8 cellular contexts compared by ENCODE assay signal in genomic region chr2:98729652-98730051, GRCh38. TPM values are rescaled to one million over a fixed set of nuclear protein-coding genes. Genes with fewer than 3 reads are reported as not detected.
DNase-seq lines count a peak whose midpoint lies in the region; ATAC-seq and TF ChIP-seq lines count a peak whose summit lies in the region.
"Had no signal": no experiment of that assay in that cellular context is flagged by ENCODE, and none has a peak within 500 bp of the region (broad histone marks: within the 10 kb centered on the region; RNA-seq: fewer than 3 reads in every experiment).

No MANE protein-coding gene starts in this region.

- no peak for TF ChIP-seq POLR2A in spleen (IDR thresholded peaks at IDR 0.05)

- H3K9me3 ChIP-seq in HUES48 (ENCODE audit: control insufficient read depth, insufficient read depth, low read length) = no peaks in the 10 kb centered on the region
- H3K9me3 ChIP-seq in right cardiac atrium (ENCODE audit: control insufficient read depth, low read length) = no peaks in the 10 kb centered on the region
- no peaks in the 10 kb centered on the region for H3K9me3 ChIP-seq in spleen

- H3K27ac ChIP-seq in HUES48 (ENCODE audit: low read depth, low read length) (no peak overlapping the region), VCaP (peak overlapping the region; percentile 78), right cardiac atrium (ENCODE audit: low read length) (no peak overlapping the region), spleen (peak overlapping the region; percentile 38 to 95 (median 81))

- H3K36me3 ChIP-seq in HUES48 (ENCODE audit: control insufficient read depth, insufficient read depth, low read length) (no peaks in the 10 kb centered on the region), spleen (peaks cover 0 to 13% (median 0%) of the 10 kb centered on the region in 6 donors)

- ATAC-seq in right cardiac atrium = no peak
- no peak for ATAC-seq in HG02840 (IDR thresholded peaks at IDR 0.05; ENCODE audit: low FRiP score, unreplicated experiment)

- H3K27me3 ChIP-seq in HUES48 (ENCODE audit: control insufficient read depth, insufficient read depth, low read length) (peaks cover 44% of the 10 kb centered on the region), right cardiac atrium (ENCODE audit: control insufficient read depth, insufficient read depth) (no peaks in the 10 kb centered on the region), spleen (replicated peaks in 1 of 7) (no peaks in the 10 kb centered on the region)

- 39% methylated on average over 10 of the region's 10 CpGs for WGBS in right cardiac atrium
- 52 to 72% (median 62%) methylated on average over 10 of the region's 10 CpGs for WGBS in spleen, 5 donors

- intact Hi-C loops in right cardiac atrium (cut with DNase I) (loop anchor here in 2 of 4 donors (10.0 kb wide), 3 partner anchors 55 to 95 kb away; no protein-coding TSS in a partner anchor), spleen (cut with DNase I; ENCODE audit: low total_unique reads) (no loop called here)

- peaks cover 26% of the 10 kb centered on the region for H3K4me1 ChIP-seq in HUES48 (ENCODE audit: control insufficient read depth, insufficient read depth, low read length)
- peaks cover 5% of the 10 kb centered on the region for H3K4me1 ChIP-seq in right cardiac atrium (ENCODE audit: control insufficient read depth, insufficient read depth, low read length)
- peaks cover 21 to 88% (median 60%) of the 10 kb centered on the region in 6 donors for H3K4me1 ChIP-seq in spleen

- H3K4me3 ChIP-seq in HUES48 (ENCODE audit: low read depth, low read length) = peak overlapping the region; percentile 70
- peak overlapping the region; percentile 99 for H3K4me3 ChIP-seq in right cardiac atrium (ENCODE audit: low read length)
- H3K4me3 ChIP-seq in spleen = peak overlapping the region; percentile 41 to 88 (median 72)

- no peak for DNase-seq in right cardiac atrium
- no peak for DNase-seq in spleen
- DNase-seq in NCI-H748 treated with DMSO at 0.1 percent for 48 hours (lab: John Stamatoyannopoulos, UW) = no peak
- DNase-seq in KBM-7 = no peak
- DNase-seq: MV-4-11 had no signal

- in situ Hi-C loops in KBM-7 (cut with MboI; ENCODE audit: low pct_unique_long_range_greater_than_20kb, low sequenced_read_pairs) = no loop called here

- TF ChIP-seq CTCF in VCaP (conservative IDR thresholded peaks at IDR 0.05) (no peak), spleen (IDR thresholded peaks at IDR 0.05 in 8 of 11, conservative IDR thresholded peaks at IDR 0.05 in 3 of 11) (no peak)

- no peak overlapping the region for H3K9ac ChIP-seq in HUES48 (ENCODE audit: low read depth, low read length)

RNA-seq across cellular contexts. Expression of gene MGAT4A, which starts 1.3 kb away (rescaled TPM):
- 10 to 100 TPM; 23.5 to 37.2 (median 26.1) TPM for total RNA-seq in right cardiac atrium
- 5.2 TPM for polyA plus RNA-seq in right cardiac atrium
- 10 to 100 TPM; 30.4 to 45.9 (median 33.9) TPM for total RNA-seq in spleen
- 10 to 100 TPM in 1 of 3 donors, 1 to 10 TPM in 2; 5.7 to 10.7 (median 6.2) TPM for polyA plus RNA-seq in spleen

Comparison
In these comparisons a context has a peak if more than half of its experiments do, and no peak if none do; other contexts are left out.
1. H3K27ac ChIP-seq: peak in VCaP (single experiment) and spleen (8 of 8); none in HUES48 (single experiment) and right cardiac atrium (single experiment).
2. Peak in every context shown above with its lines, with median percentiles within 50 percentile points of each other: H3K4me3 ChIP-seq.